In genomic region chr3:44280631-44281030, GRCh38 we compare ENCODE assay signal across 16 cellular contexts. TPM values are rescaled to one million over a fixed set of nuclear protein-coding genes. Genes with fewer than 3 reads are reported as not detected.
DNase-seq lines count a peak whose midpoint lies in the region; ATAC-seq and TF ChIP-seq lines count a peak whose summit lies in the region.
"Had no signal": no experiment of that assay in that cellular context is flagged by ENCODE, and none has a peak within 500 bp of the region (broad histone marks: within the 10 kb centered on the region; RNA-seq: fewer than 3 reads in every experiment).

No MANE protein-coding gene starts in this region.

- no peaks in the 10 kb centered on the region for H3K4me1 ChIP-seq in H9 (ENCODE audit: insufficient read depth, low read length)
- H3K4me1 ChIP-seq: BLaER1, Caco-2 had no signal

- no peak overlapping the region for H2AK5ac ChIP-seq in H9 (ENCODE audit: insufficient read length, low read length)

- H2AFZ ChIP-seq in H9 (ENCODE audit: low read length), result no peak overlapping the region

- no peak overlapping the region for H2BK5ac ChIP-seq in H9 (ENCODE audit: insufficient read length, low read length)

- no peak overlapping the region for H2BK15ac ChIP-seq in H9 (ENCODE audit: low read depth, low read length)

- no peak overlapping the region for H3K18ac ChIP-seq in H9 (ENCODE audit: insufficient read length, low read depth, low read length)

- CTCF ChIA-PET in WTC11 (lab: Charles Lee), result interaction anchor here (0.7 to 0.9 kb wide), 2 partner anchors 10 to 425 kb away, joined by 3 read pairs; no protein-coding TSS in a partner anchor

- H4K8ac ChIP-seq in H9 (replicated peaks; ENCODE audit: insufficient read length, low read depth, low read length), result no peak overlapping the region

- no peak overlapping the region for H3K4me2 ChIP-seq in H9 (ENCODE audit: insufficient read depth, insufficient read length, low read length)
- H3K4me2 ChIP-seq: BLaER1 had no signal

- H4K5ac ChIP-seq in H9 (ENCODE audit: insufficient read length, low read depth, low read length), result no peak overlapping the region

- H2BK120ac ChIP-seq in H9 (ENCODE audit: low read depth, low read length, poor library complexity, severe bottlenecking), result no peak overlapping the region

- H3K23me2 ChIP-seq in H9 (ENCODE audit: insufficient read length, low read depth, low read length, poor library complexity, severe bottlenecking), result no peaks in the 10 kb centered on the region

- DNase-seq in H9, result peak; percentile 39
- peak; percentile 27 for DNase-seq in WTC11 (ENCODE audit: low spot score)
- peak; percentile 32 for DNase-seq in iPS-NIHi7 (ENCODE audit: extremely low spot score)
- DNase-seq in DMS53 (lab: John Stamatoyannopoulos, UW), result no peak
- DNase-seq in ACHN, result no peak
- DNase-seq in NCI-H446 (lab: John Stamatoyannopoulos, UW), result no peak
- DNase-seq: AML-193; Caco-2; CD8-positive, alpha-beta memory T cell; IMR-90; KG1 had no signal

- no peak overlapping the region for H2BK20ac ChIP-seq in H9 (ENCODE audit: low read depth, low read length, poor library complexity, severe bottlenecking)

- no peak overlapping the region for H4K91ac ChIP-seq in H9 (ENCODE audit: insufficient read length, low read depth, low read length)

- no peak overlapping the region for H3K9ac ChIP-seq in H9 (ENCODE audit: extremely low read depth, insufficient read length, low read length)
- H3K9ac ChIP-seq: BLaER1 had no signal

- H3K27ac Mint-ChIP-seq in H9 (no peak overlapping the region), WTC11 (no peak overlapping the region)
- H3K27ac Mint-ChIP-seq: CD8-positive, alpha-beta memory T cell had no signal

- H3K4me3 Mint-ChIP-seq in H9, result no peak overlapping the region
- H3K4me3 Mint-ChIP-seq in WTC11, result no peak overlapping the region
- H3K4me3 Mint-ChIP-seq: CD8-positive, alpha-beta memory T cell had no signal

- no CpG with 5 or more reads among the region's 2 CpGs for WGBS in H9 (ENCODE audit: extremely low coverage, insufficient read length, low lambda C conversion rate)

- H3K27ac ChIP-seq in H9 (ENCODE audit: insufficient read length, low read depth, low read length), result no peak overlapping the region
- H3K27ac ChIP-seq: BLaER1 had no signal

- no peaks in the 10 kb centered on the region for H3K27me3 Mint-ChIP-seq in H9 (ENCODE audit: low read depth)
- H3K27me3 Mint-ChIP-seq in WTC11 (ENCODE audit: low read depth), result no peaks in the 10 kb centered on the region; the same call in 1 of the 2 replicates

- H4K20me1 ChIP-seq in H9 (ENCODE audit: control insufficient read depth, insufficient read depth, insufficient read length), result no peaks in the 10 kb centered on the region
- H4K20me1 ChIP-seq: BLaER1 had no signal

- H3K23ac ChIP-seq in H9 (ENCODE audit: insufficient read length, low read depth, low read length), result no peak overlapping the region

- POLR2A ChIA-PET in WTC11 (lab: Charles Lee), result interaction anchor here (0.6 kb wide), 1 partner anchor 334 kb away, joined by 5 read pairs; no protein-coding TSS in a partner anchor

- no peak overlapping the region for H3K4ac ChIP-seq in H9 (ENCODE audit: low read depth, low read length)

- H2BK12ac ChIP-seq in H9 (ENCODE audit: insufficient read length, low read depth, low read length), result no peak overlapping the region

- TF ChIP-seq CTCF in H9 (conservative IDR thresholded peaks at IDR 0.05), result no peak
- TF ChIP-seq CTCF in WTC11 (IDR thresholded peaks at IDR 0.05), result no peak

- H3K14ac ChIP-seq in H9 (ENCODE audit: insufficient read depth, low read length), result no peak overlapping the region

- no peak overlapping the region for H3T11ph ChIP-seq in H9 (ENCODE audit: low read length)

- no peaks in the 10 kb centered on the region for H3K79me2 ChIP-seq in H9 (ENCODE audit: insufficient read depth, low read length)

- H3K56ac ChIP-seq in H9 (ENCODE audit: insufficient read length, low read depth, low read length), result no peak overlapping the region

- no peaks in the 10 kb centered on the region for H3K9me3 ChIP-seq in H9 (ENCODE audit: control insufficient read depth, low read depth, low read length)

- H3K4me1 Mint-ChIP-seq in H9 (0 out of 4 replicates have a peak, but pooled peaks cover 0 to 3% of the 10 kb centered on the region in 2 experiments), WTC11 (no peaks in the 10 kb centered on the region)
- H3K4me1 Mint-ChIP-seq: CD8-positive, alpha-beta memory T cell had no signal

- H3K27me3 ChIP-seq in H9 (ENCODE audit: insufficient read depth, low read length), result no peaks in the 10 kb centered on the region
- H3K27me3 ChIP-seq: BLaER1 had no signal

- H3K9me3 Mint-ChIP-seq in H9 (no peaks in the 10 kb centered on the region), WTC11 (no peaks in the 10 kb centered on the region)

- H3K36me3 Mint-ChIP-seq in H9 (ENCODE audit: insufficient read depth in 1 of 3, low read depth in 3 of 3) (no peaks in the 10 kb centered on the region), WTC11 (no peaks in the 10 kb centered on the region)

- in situ Hi-C loops in ACHN (cut with HindIII; ENCODE audit: low pct_ligation_motif_present, low pct_unique_long_range_greater_than_20kb, low sequenced_read_pairs), result no loop called here

- no peaks in the 10 kb centered on the region for H3K79me1 ChIP-seq in H9 (ENCODE audit: insufficient read depth, low read depth, low read length, poor library complexity, severe bottlenecking)

- ATAC-seq in WTC11 (peak; percentile 73), GM19351 (IDR thresholded peaks at IDR 0.05; ENCODE audit: unreplicated experiment) (no peak)
- ATAC-seq: GM12878 had no signal

TF ChIP-seq in WTC11, 78 proteins besides CTCF, POLR2A, EP300 and RAD21:
- TF ChIP-seq ZNF512 (CRISPR knock-in tag; IDR thresholded peaks at IDR 0.05; ENCODE audit: borderline replicate concordance), result no peak
- no peak for TF ChIP-seq PRRX2 (CRISPR knock-in tag; IDR thresholded peaks at IDR 0.05)
- no peak for TF ChIP-seq TCF7 (CRISPR knock-in tag; IDR thresholded peaks at IDR 0.05; ENCODE audit: low read depth)
- no peak for TF ChIP-seq ZMAT4 (CRISPR knock-in tag; IDR thresholded peaks at IDR 0.05)
- no peak for TF ChIP-seq CBFB (CRISPR knock-in tag; IDR thresholded peaks at IDR 0.05; ENCODE audit: low read depth)
- TF ChIP-seq ESRRA (CRISPR knock-in tag; IDR thresholded peaks at IDR 0.05; ENCODE audit: borderline replicate concordance), result no peak

RNA-seq across cellular contexts. Expression of gene TOPAZ1, which starts 38.9 kb away (rescaled TPM):
- total RNA-seq in H9 (2021) (not detected in 2 replicates), WTC11 (2021) (not detected in 3 replicates)
- total RNA-seq: A673; Caco-2; CD8-positive, alpha-beta memory T cell; G401; GM12878; IMR-90 had no signal

RNA-seq across cellular contexts. Expression of gene TCAIM, which starts 57.9 kb away (rescaled TPM):
- total RNA-seq in H9 (2021), result 21.9 and 23.8 TPM in 2 replicates
- 14.8 to 18.9 TPM (median 16.6 TPM) in 3 replicates for total RNA-seq in WTC11 (2021)

Comparison
In these comparisons a context has a peak if more than half of its experiments do, and no peak if none do; other contexts are left out.
1. DNase-seq: peak in H9 (single experiment), WTC11 (single experiment) and iPS-NIHi7 (single experiment); none in DMS53 (single experiment), ACHN (single experiment) and NCI-H446 (0 of 2).